8 cellular contexts compared by ENCODE assay signal in genomic region chr2:207149253-207150213, GRCh38. TPM values are rescaled to one million over a fixed set of nuclear protein-coding genes. Genes with fewer than 3 reads are reported as not detected.
A peak's percentile ranks its signal among the peaks of the same experiment; 100 is the strongest.
DNase-seq lines count a peak whose midpoint lies in the region; ATAC-seq, FAIRE-seq and TF ChIP-seq lines count a peak whose summit lies in the region.

No MANE protein-coding gene starts in this region.

- CTCF ChIA-PET in activated CD4-positive, alpha-beta memory T cell treated with anti-CD3 and anti-CD28 coated beads for 36 hours (lab: Charles Lee): no interaction called here
- CTCF ChIA-PET in activated CD4-positive, alpha-beta memory T cell treated with anti-CD3 and anti-CD28 coated beads, Interleukin-2, amount 10 ng/mL, durations not matched to agents 7 days and 5 days (lab: Charles Lee): no interaction called here

- POLR2A ChIA-PET in activated CD4-positive, alpha-beta memory T cell treated with anti-CD3 and anti-CD28 coated beads for 36 hours (lab: Charles Lee): interaction anchor here (1.5 kb wide), 1 partner anchor 17 kb away, joined by 4 read pairs; the partner anchor contains the start of gene KLF7
- POLR2A ChIA-PET in activated CD4-positive, alpha-beta memory T cell treated with anti-CD3 and anti-CD28 coated beads, Interleukin-2, amount 10 ng/mL, durations not matched to agents 7 days and 5 days (lab: Charles Lee): interaction anchor here (6.4 kb wide), 1 partner anchor 16 kb away, joined by 52 read pairs; the partner anchor contains the start of gene KLF7

- TF ChIP-seq CTCF in sigmoid colon (IDR thresholded peaks at IDR 0.05): no peak

- TF ChIP-seq EP300 in sigmoid colon (IDR thresholded peaks at IDR 0.05): no peak

- FAIRE-seq in urothelium cell line (lab: Jason Lieb, UNC): no peak
- no peak for FAIRE-seq in HTR-8/SVneo (lab: Jason Lieb, UNC)

- no peaks in the 10 kb centered on the region for H3K9me3 Mint-ChIP-seq in activated CD4-positive, alpha-beta memory T cell treated with anti-CD3 and anti-CD28 coated beads for 36 hours
- peaks cover 4% of the 10 kb centered on the region for H3K9me3 Mint-ChIP-seq in activated CD4-positive, alpha-beta memory T cell treated with anti-CD3 and anti-CD28 coated beads, Interleukin-2, amount 10 ng/mL, durations not matched to agents 7 days and 5 days

- peak overlapping the region; percentile 32 to 100 (median 81) for H3K27ac ChIP-seq in sigmoid colon

- no peaks in the 10 kb centered on the region for H3K9me3 ChIP-seq in sigmoid colon

- peak; percentile 41 for DNase-seq in activated CD4-positive, alpha-beta memory T cell treated with anti-CD3 and anti-CD28 coated beads for 36 hours
- DNase-seq in activated CD4-positive, alpha-beta memory T cell treated with anti-CD3 and anti-CD28 coated beads, Interleukin-2, amount 10 ng/mL, durations not matched to agents 7 days and 5 days: no peak
- DNase-seq in amniotic epithelial cell (ENCODE audit: low read depth): peak; percentile 68
- DNase-seq in sigmoid colon: no peak
- DNase-seq in GM19238 (ENCODE audit: insufficient read length, low spot score): no peak
- no peak for DNase-seq in urothelium cell line (ENCODE audit: low spot score)
- DNase-seq in HTR-8/SVneo (ENCODE audit: insufficient read length, low spot score): no peak

- no peaks in the 10 kb centered on the region for H3K27me3 ChIP-seq in sigmoid colon

- intact Hi-C loops in activated CD4-positive, alpha-beta memory T cell treated with anti-CD3 and anti-CD28 coated beads for 36 hours (cut with micrococcal nuclease): no loop called here
- intact Hi-C loops in sigmoid colon (cut with DNase I): loop anchor here (10.0 kb wide), 1 partner anchor 1115 kb away; the partner anchor contains the start of gene PIKFYVE

- H3K4me3 ChIP-seq in sigmoid colon: no peak overlapping the region

- no peaks in the 10 kb centered on the region for H3K27me3 Mint-ChIP-seq in activated CD4-positive, alpha-beta memory T cell treated with anti-CD3 and anti-CD28 coated beads for 36 hours
- peaks cover 3% of the 10 kb centered on the region for H3K27me3 Mint-ChIP-seq in activated CD4-positive, alpha-beta memory T cell treated with anti-CD3 and anti-CD28 coated beads, Interleukin-2, amount 10 ng/mL, durations not matched to agents 7 days and 5 days

- no peak overlapping the region for H3K4me3 Mint-ChIP-seq in activated CD4-positive, alpha-beta memory T cell treated with anti-CD3 and anti-CD28 coated beads for 36 hours
- no peak overlapping the region for H3K4me3 Mint-ChIP-seq in activated CD4-positive, alpha-beta memory T cell treated with anti-CD3 and anti-CD28 coated beads, Interleukin-2, amount 10 ng/mL, durations not matched to agents 7 days and 5 days

- whole genome bisulfite sequencing in sigmoid colon, 2 donors: 75 to 86% methylated on average over 6 of the region's 6 CpGs

- peak overlapping the region; percentile 52 for H3K27ac Mint-ChIP-seq in activated CD4-positive, alpha-beta memory T cell treated with anti-CD3 and anti-CD28 coated beads for 36 hours
- no peak overlapping the region for H3K27ac Mint-ChIP-seq in activated CD4-positive, alpha-beta memory T cell treated with anti-CD3 and anti-CD28 coated beads, Interleukin-2, amount 10 ng/mL, durations not matched to agents 7 days and 5 days

- peak; percentile 80 for ATAC-seq in HG03135 (IDR thresholded peaks at IDR 0.05; ENCODE audit: unreplicated experiment)

- peaks cover 0 to 100% (median 92%) of the 10 kb centered on the region in 4 donors for H3K4me1 ChIP-seq in sigmoid colon

- peaks cover 69% of the 10 kb centered on the region for H3K4me1 Mint-ChIP-seq in activated CD4-positive, alpha-beta memory T cell treated with anti-CD3 and anti-CD28 coated beads for 36 hours (ENCODE audit: low read depth)
- H3K4me1 Mint-ChIP-seq in activated CD4-positive, alpha-beta memory T cell treated with anti-CD3 and anti-CD28 coated beads, Interleukin-2, amount 10 ng/mL, durations not matched to agents 7 days and 5 days: peaks cover 69% of the 10 kb centered on the region

- peaks cover 35% of the 10 kb centered on the region for H3K36me3 Mint-ChIP-seq in activated CD4-positive, alpha-beta memory T cell treated with anti-CD3 and anti-CD28 coated beads for 36 hours
- peaks cover 63% of the 10 kb centered on the region for H3K36me3 Mint-ChIP-seq in activated CD4-positive, alpha-beta memory T cell treated with anti-CD3 and anti-CD28 coated beads, Interleukin-2, amount 10 ng/mL, durations not matched to agents 7 days and 5 days (ENCODE audit: low read depth)

- no peaks in the 10 kb centered on the region for H3K36me3 ChIP-seq in sigmoid colon

- TF ChIP-seq POLR2A in sigmoid colon (IDR thresholded peaks at IDR 0.05): no peak

RNA-seq across cellular contexts. Expression of gene KLF7, which starts 16.2 kb away (rescaled TPM):
- total RNA-seq in activated CD4-positive, alpha-beta memory T cell treated with anti-CD3 and anti-CD28 coated beads for 36 hours: 10 to 100 TPM; 24.1 to 29.5 TPM
- 10 to 100 TPM; 28.3 to 31.4 TPM for total RNA-seq in activated CD4-positive, alpha-beta memory T cell treated with anti-CD3 and anti-CD28 coated beads, Interleukin-2, amount 10 ng/mL, durations not matched to agents 7 days and 5 days
- total RNA-seq in sigmoid colon: 10 to 100 TPM; 21.2 to 52.1 (median 25.1) TPM
- 1 to 10 TPM in 1 of 3 donors, under 1 TPM in 2; 0.60 to 7.8 (median 0.69) TPM for polyA plus RNA-seq in sigmoid colon

Comparison
In these comparisons a context has a peak if more than half of its experiments do, and no peak if none do; other contexts are left out.
1. DNase-seq: peak in activated CD4-positive, alpha-beta memory T cell treated with anti-CD3 and anti-CD28 coated beads for 36 hours (single experiment) and amniotic epithelial cell (single experiment); none in activated CD4-positive, alpha-beta memory T cell treated with anti-CD3 and anti-CD28 coated beads, Interleukin-2, amount 10 ng/mL, durations not matched to agents 7 days and 5 days (single experiment), sigmoid colon (single experiment), GM19238 (single experiment), urothelium cell line (single experiment) and HTR-8/SVneo (single experiment).